In genomic region chr4:7968262-7968896, GRCh38 we compare ENCODE assay signal across 14 cellular contexts. TPM values are rescaled to one million over a fixed set of nuclear protein-coding genes. Genes with fewer than 3 reads are reported as not detected.
DNase-seq lines count a peak whose midpoint lies in the region; ATAC-seq, FAIRE-seq and TF ChIP-seq lines count a peak whose summit lies in the region.
"Had no signal": no experiment of that assay in that cellular context is flagged by ENCODE, and none has a peak within 500 bp of the region (broad histone marks: within the 10 kb centered on the region; RNA-seq: fewer than 3 reads in every experiment).

No MANE protein-coding gene starts in this region.

- TF ChIP-seq CTCF in heart right ventricle (IDR thresholded peaks at IDR 0.05) (no peak), GM12878 (IDR thresholded peaks at IDR 0.05 in 2 of 3, conservative IDR thresholded peaks at IDR 0.05 in 1 of 3; ENCODE audit: control insufficient read depth in 2 of 3, extremely low read depth in 1 of 3, insufficient read depth in 1 of 3, low read depth in 3 of 3, low read length in 3 of 3) (no peak), upper lobe of left lung (IDR thresholded peaks at IDR 0.05) (no peak)

- peak overlapping the region in 7 of 10 donors; percentile 5 to 74 (median 37) for H3K27ac ChIP-seq in heart right ventricle
- H3K27ac ChIP-seq in GM12878 (ENCODE audit: control insufficient read depth, insufficient read depth) = no peak overlapping the region
- H3K27ac ChIP-seq in mucosa of rectum (ENCODE audit: low read depth in 2 of 2, low read length in 2 of 2) = peak overlapping the region; percentile 9 to 67
- peak overlapping the region; percentile 30 to 71 (median 54) for H3K27ac ChIP-seq in upper lobe of left lung
- H3K27ac ChIP-seq: WERI-Rb-1 had no signal

- TF ChIP-seq RAD21 in GM12878 (IDR thresholded peaks at IDR 0.05; ENCODE audit: insufficient read depth, low read depth, low read length) = no peak

- POLR2A ChIA-PET in GM12878 (lab: Charles Lee) = no interaction called here

- no peaks in the 10 kb centered on the region for H4K20me1 ChIP-seq in GM12878 (ENCODE audit: control insufficient read depth, insufficient read depth)

- FAIRE-seq in GM12878 (lab: Jason Lieb, UNC) = no peak
- FAIRE-seq: colon had no signal

- H3K9me3 ChIP-seq in heart right ventricle (no peaks in the 10 kb centered on the region), GM12878 (replicated peaks; ENCODE audit: control insufficient read depth, insufficient read depth, low read length) (no peaks in the 10 kb centered on the region), mucosa of rectum (ENCODE audit: control insufficient read depth in 2 of 2, low read length in 2 of 2) (no peaks in the 10 kb centered on the region), upper lobe of left lung (no peaks in the 10 kb centered on the region)

- BruUV-seq in GM12878 (replicated peaks; lab: Mats Ljungman, UMichigan) = no TSS peak

- no peaks in the 10 kb centered on the region for H3K27me3 ChIP-seq in heart right ventricle
- H3K27me3 ChIP-seq in GM12878 (replicated peaks in 1 of 2; ENCODE audit: control insufficient read depth in 2 of 2, insufficient read depth in 2 of 2, low read length in 1 of 2) = no peaks in the 10 kb centered on the region
- H3K27me3 ChIP-seq in mucosa of rectum (ENCODE audit: control insufficient read depth in 2 of 2, insufficient read depth in 2 of 2, low read length in 2 of 2) = no peaks in the 10 kb centered on the region
- no peaks in the 10 kb centered on the region for H3K27me3 ChIP-seq in upper lobe of left lung

- H3K36me3 ChIP-seq in heart right ventricle = no peaks in the 10 kb centered on the region
- H3K36me3 ChIP-seq in GM12878 (ENCODE audit: control insufficient read depth in 2 of 2, insufficient read depth in 2 of 2, low read length in 1 of 2) = no peaks in the 10 kb centered on the region
- H3K36me3 ChIP-seq in mucosa of rectum (ENCODE audit: control insufficient read depth in 2 of 2, insufficient read depth in 2 of 2, low read length in 2 of 2) = no peaks in the 10 kb centered on the region
- H3K36me3 ChIP-seq in upper lobe of left lung = no peaks in the 10 kb centered on the region
- H3K36me3 ChIP-seq: WERI-Rb-1 had no signal

- H3K4me3 ChIP-seq in heart right ventricle (no peak overlapping the region), GM12878 (no peak overlapping the region), mucosa of rectum (ENCODE audit: low read length in 2 of 2) (no peak overlapping the region), upper lobe of left lung (no peak overlapping the region)

- TF ChIP-seq EP300 in GM12878 (IDR thresholded peaks at IDR 0.05; ENCODE audit: borderline replicate concordance in 1 of 2, control insufficient read depth in 1 of 2, low read depth in 2 of 2, low read length in 2 of 2) (no peak), upper lobe of left lung (IDR thresholded peaks at IDR 0.05) (peak in 1 of 4 donors; percentile 6)

- H3K4me1 ChIP-seq in heart right ventricle = peaks cover 23 to 66% (median 46%) of the 10 kb centered on the region in 9 donors
- H3K4me1 ChIP-seq in GM12878 (ENCODE audit: control insufficient read depth, insufficient read depth, low read length) = peaks cover 31% of the 10 kb centered on the region
- H3K4me1 ChIP-seq in mucosa of rectum (ENCODE audit: control insufficient read depth in 2 of 2, insufficient read depth in 2 of 2, low read length in 2 of 2) = peaks cover 48 to 52% of the 10 kb centered on the region in 2 donors
- peaks cover 26 to 51% (median 42%) of the 10 kb centered on the region in 4 donors for H3K4me1 ChIP-seq in upper lobe of left lung

- in situ Hi-C loops in GM12878 (cut with MboI) = no loop called here

- RAD21 ChIA-PET in GM12878 (lab: Charles Lee; ENCODE audit: unreplicated experiment) = no interaction called here

- no peaks in the 10 kb centered on the region for H3K79me2 ChIP-seq in GM12878 (ENCODE audit: control insufficient read depth, insufficient read depth, low read length)

- TF ChIP-seq POLR2A in GM12878 (IDR thresholded peaks at IDR 0.05; ENCODE audit: low read depth, low read length) (no peak), upper lobe of left lung (IDR thresholded peaks at IDR 0.05) (no peak)

- peak overlapping the region; percentile 18; the same call in 1 of the 2 replicates for H2AFZ ChIP-seq in GM12878 (ENCODE audit: control insufficient read depth, low read depth, low read length)

- WGBS in heart right ventricle, 2 donors = 55 to 63% methylated on average over 16 of the region's 16 CpGs
- 50% methylated on average over 16 of the region's 16 CpGs for WGBS in GM12878 (ENCODE audit: insufficient coverage, insufficient replicate concordance, low lambda C conversion rate, missing lambda C conversion rate)
- WGBS in upper lobe of left lung, 2 donors = 59 to 64% methylated on average over 16 of the region's 16 CpGs

- CTCF ChIA-PET in GM12878 (lab: Yijun Ruan, JAX) = interaction anchor here (0.9 kb wide), 1 partner anchor 10 kb away, joined by 4 read pairs; no protein-coding TSS in a partner anchor

- ATAC-seq in heart right ventricle = peak in 5 of 8 donors; percentile 2 to 39 (median 13)
- no peak for ATAC-seq in Right ventricle myocardium superior (ENCODE audit: poor library complexity)
- no peak for ATAC-seq in GM12878
- no peak for ATAC-seq in upper lobe of left lung (ENCODE audit: low FRiP score in 2 of 2)
- ATAC-seq in HG03521 (IDR thresholded peaks at IDR 0.05; ENCODE audit: unreplicated experiment) = no peak
- no peak for ATAC-seq in HG02870 (IDR thresholded peaks at IDR 0.05; ENCODE audit: unreplicated experiment)
- ATAC-seq: sciatic nerve had no signal

- no peak overlapping the region for H3K4me2 ChIP-seq in GM12878 (ENCODE audit: control insufficient read depth, insufficient read depth)

- SMC1A ChIA-PET in GM12878 (lab: Charles Lee; ENCODE audit: uncharacterized antibody, unreplicated experiment) = interaction anchor here (0.5 kb wide), 1 partner anchor 182 kb away, joined by 3 read pairs; no protein-coding TSS in a partner anchor

- DNase-seq in heart right ventricle = no peak
- DNase-seq in Right ventricle myocardium superior = no peak
- DNase-seq in GM12878 (ENCODE audit: low read depth, low spot score) = no peak
- DNase-seq in upper lobe of left lung = no peak
- no peak for DNase-seq in NCI-H1694 treated with DMSO at 0.1 percent for 48 hours (lab: John Stamatoyannopoulos, UW)
- DNase-seq: activated gamma-delta T cell, MV-4-11, NCI-H345 had no signal

- H3K9ac ChIP-seq in GM12878 (ENCODE audit: control insufficient read depth, insufficient read depth, low read length) (no peak overlapping the region), mucosa of rectum (ENCODE audit: low read depth in 1 of 2, low read length in 2 of 2) (no peak overlapping the region)

- intact Hi-C loops in heart right ventricle (cut with DNase I) = loop anchor here in 1 of 10 donors (5.0 kb wide), 1 partner anchor 36 kb away; no protein-coding TSS in a partner anchor
- intact Hi-C loops in Right ventricle myocardium superior (cut with DNase I) = no loop called here
- intact Hi-C loops in GM12878 (cut with micrococcal nuclease; ENCODE audit: unreplicated experiment) = no loop called here

TF ChIP-seq in GM12878, 131 proteins besides CTCF, POLR2A, EP300 and RAD21 (continues in another document):
- TF ChIP-seq NBN (IDR thresholded peaks at IDR 0.05) = no peak
- TF ChIP-seq RB1 (IDR thresholded peaks at IDR 0.05; ENCODE audit: borderline replicate concordance) = no peak

RNA-seq across cellular contexts. Expression of gene AFAP1, which starts 28.7 kb away (rescaled TPM):
- total RNA-seq in heart right ventricle (1 to 10 TPM; 4.7 to 8.9 (median 6.2) TPM), Right ventricle myocardium superior (6.2 TPM), GM12878 (2014; rRNA removed) (0.16 and 0.23 TPM in 2 replicates), GM12878 (2014; rRNA removed; fragmentation: Illumina TruSeq; extraction: Trizol) (not detected in 2 replicates), GM12878 (2021) (0.15 and 0.16 TPM in 2 replicates), upper lobe of left lung (10 to 100 TPM; 10.9 to 26.7 (median 19.2) TPM)
- polyA plus RNA-seq in heart right ventricle (1 to 10 TPM; 2.9 to 4.3 TPM), GM12878 (2011; rRNA removed) (0.12 and 0.14 TPM in 2 replicates), GM12878 (2014; fragmentation: Illumina TruSeq; extraction: Trizol) (0.03 TPM in 1 of 2 replicates, not detected in the other), GM12878 (2014; fragmentation: Nextera tagmentation; extraction: Ambion mirVana) (under 1 TPM; 0.02 to 0.04 TPM), GM12878 (2014; rRNA removed) (0.01 and 0.03 TPM in 2 replicates), GM12878 (2016; fragmentation: Nextera tagmentation; extraction: Ambion mirVana) (under 1 TPM; 0.09 to 0.23 TPM)
- 0.08 TPM in 1 of 2 replicates, not detected in the other for total RNA-seq in GM12878 (2013; cell fraction: nucleolus; rRNA removed)
- polyA plus RNA-seq in GM12878 (2011; ENCODE audit: low read depth) = 0.10 TPM
- polyA plus RNA-seq in GM12878 (2011; cell fraction: cytosol; rRNA removed) = 0.03 and 0.13 TPM in 2 replicates
- polyA plus RNA-seq in GM12878 (2011; cell fraction: nucleus; rRNA removed) = 0.39 and 0.45 TPM in 2 replicates
- 0.27 and 0.38 TPM in 2 replicates for polyA plus RNA-seq in GM12878 (2012)
- polyA minus RNA-seq in GM12878 (2011; rRNA and poly(A)+ RNA removed) = 0.15 and 0.73 TPM in 2 replicates
- 0.13 TPM in 1 of 2 replicates, not detected in the other for polyA minus RNA-seq in GM12878 (2011; cell fraction: cytosol; rRNA and poly(A)+ RNA removed)
- 0.12 and 1.4 TPM in 2 replicates for polyA minus RNA-seq in GM12878 (2011; cell fraction: nucleus; rRNA and poly(A)+ RNA removed)

Comparison
In these comparisons a context has a peak if more than half of its experiments do, and no peak if none do; other contexts are left out.
1. ATAC-seq: peak in heart right ventricle (5 of 8); none in Right ventricle myocardium superior (single experiment), GM12878 (single experiment), upper lobe of left lung (0 of 2), HG03521 (single experiment) and HG02870 (single experiment).